In genomic region chr10:29608476-29609301, GRCh38 we compare ENCODE assay signal across 1 cellular context.
TF ChIP-seq lines count a peak whose summit lies in the region.

No MANE protein-coding gene starts in this region.

TF ChIP-seq in K562, 482 proteins besides CTCF, POLR2A, EP300 and RAD21:
- peak; percentile 39 for TF ChIP-seq ZNF280A (IDR thresholded peaks at IDR 0.05; ENCODE audit: low read depth, partially characterized antibody)
- TF ChIP-seq NFRKB (IDR thresholded peaks at IDR 0.05; ENCODE audit: low read depth): no peak
- TF ChIP-seq, protein P1, sequence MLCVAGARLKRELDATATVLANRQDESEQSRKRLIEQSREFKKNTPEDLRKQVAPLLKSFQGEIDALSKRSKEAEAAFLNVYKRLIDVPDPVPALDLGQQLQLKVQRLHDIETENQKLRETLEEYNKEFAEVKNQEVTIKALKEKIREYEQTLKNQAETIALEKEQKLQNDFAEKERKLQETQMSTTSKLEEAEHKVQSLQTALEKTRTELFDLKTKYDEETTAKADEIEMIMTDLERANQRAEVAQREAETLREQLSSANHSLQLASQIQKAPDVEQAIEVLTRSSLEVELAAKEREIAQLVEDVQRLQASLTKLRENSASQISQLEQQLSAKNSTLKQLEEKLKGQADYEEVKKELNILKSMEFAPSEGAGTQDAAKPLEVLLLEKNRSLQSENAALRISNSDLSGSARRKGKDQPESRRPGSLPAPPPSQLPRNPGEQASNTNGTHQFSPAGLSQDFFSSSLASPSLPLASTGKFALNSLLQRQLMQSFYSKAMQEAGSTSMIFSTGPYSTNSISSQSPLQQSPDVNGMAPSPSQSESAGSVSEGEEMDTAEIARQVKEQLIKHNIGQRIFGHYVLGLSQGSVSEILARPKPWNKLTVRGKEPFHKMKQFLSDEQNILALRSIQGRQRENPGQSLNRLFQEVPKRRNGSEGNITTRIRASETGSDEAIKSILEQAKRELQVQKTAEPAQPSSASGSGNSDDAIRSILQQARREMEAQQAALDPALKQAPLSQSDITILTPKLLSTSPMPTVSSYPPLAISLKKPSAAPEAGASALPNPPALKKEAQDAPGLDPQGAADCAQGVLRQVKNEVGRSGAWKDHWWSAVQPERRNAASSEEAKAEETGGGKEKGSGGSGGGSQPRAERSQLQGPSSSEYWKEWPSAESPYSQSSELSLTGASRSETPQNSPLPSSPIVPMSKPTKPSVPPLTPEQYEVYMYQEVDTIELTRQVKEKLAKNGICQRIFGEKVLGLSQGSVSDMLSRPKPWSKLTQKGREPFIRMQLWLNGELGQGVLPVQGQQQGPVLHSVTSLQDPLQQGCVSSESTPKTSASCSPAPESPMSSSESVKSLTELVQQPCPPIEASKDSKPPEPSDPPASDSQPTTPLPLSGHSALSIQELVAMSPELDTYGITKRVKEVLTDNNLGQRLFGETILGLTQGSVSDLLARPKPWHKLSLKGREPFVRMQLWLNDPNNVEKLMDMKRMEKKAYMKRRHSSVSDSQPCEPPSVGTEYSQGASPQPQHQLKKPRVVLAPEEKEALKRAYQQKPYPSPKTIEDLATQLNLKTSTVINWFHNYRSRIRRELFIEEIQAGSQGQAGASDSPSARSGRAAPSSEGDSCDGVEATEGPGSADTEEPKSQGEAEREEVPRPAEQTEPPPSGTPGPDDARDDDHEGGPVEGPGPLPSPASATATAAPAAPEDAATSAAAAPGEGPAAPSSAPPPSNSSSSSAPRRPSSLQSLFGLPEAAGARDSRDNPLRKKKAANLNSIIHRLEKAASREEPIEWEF (CRISPR knock-in tag; IDR thresholded peaks at IDR 0.05): no peak
- TF ChIP-seq, protein P2, sequence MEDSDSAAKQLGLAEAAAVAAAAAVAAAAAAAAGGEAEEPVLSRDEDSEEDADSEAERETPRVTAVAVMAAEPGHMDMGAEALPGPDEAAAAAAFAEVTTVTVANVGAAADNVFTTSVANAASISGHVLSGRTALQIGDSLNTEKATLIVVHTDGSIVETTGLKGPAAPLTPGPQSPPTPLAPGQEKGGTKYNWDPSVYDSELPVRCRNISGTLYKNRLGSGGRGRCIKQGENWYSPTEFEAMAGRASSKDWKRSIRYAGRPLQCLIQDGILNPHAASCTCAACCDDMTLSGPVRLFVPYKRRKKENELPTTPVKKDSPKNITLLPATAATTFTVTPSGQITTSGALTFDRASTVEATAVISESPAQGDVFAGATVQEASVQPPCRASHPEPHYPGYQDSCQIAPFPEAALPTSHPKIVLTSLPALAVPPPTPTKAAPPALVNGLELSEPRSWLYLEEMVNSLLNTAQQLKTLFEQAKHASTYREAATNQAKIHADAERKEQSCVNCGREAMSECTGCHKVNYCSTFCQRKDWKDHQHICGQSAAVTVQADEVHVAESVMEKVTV (CRISPR knock-in tag; IDR thresholded peaks at IDR 0.05): no peak
- TF ChIP-seq ZC3H4 (CRISPR knock-in tag; IDR thresholded peaks at IDR 0.05; ENCODE audit: borderline replicate concordance): no peak
TF ChIP-seq in K562: peak in this region for 1.
